In genomic region chr4:2257361-2258001, GRCh38 we compare ENCODE assay signal across 11 cellular contexts. TPM values are rescaled to one million over a fixed set of nuclear protein-coding genes. Genes with fewer than 3 reads are reported as not detected.
DNase-seq lines count a peak whose midpoint lies in the region; ATAC-seq and TF ChIP-seq lines count a peak whose summit lies in the region.
"Had no signal": no experiment of that assay in that cellular context is flagged by ENCODE, and none has a peak within 500 bp of the region (broad histone marks: within the 10 kb centered on the region; RNA-seq: fewer than 3 reads in every experiment).

No MANE protein-coding gene starts in this region.

- H3K9ac ChIP-seq in endodermal cell (ENCODE audit: extremely low read depth, low read length, poor library complexity, severe bottlenecking) = no peak overlapping the region

- H3K27ac ChIP-seq in endodermal cell (ENCODE audit: low read depth, low read length) (no peak overlapping the region), tibial artery (peak overlapping the region; percentile 95 to 96)
- H3K27ac ChIP-seq: A549 had no signal

- H3K9me3 ChIP-seq in endodermal cell (ENCODE audit: control insufficient read depth, low read length) (no peaks in the 10 kb centered on the region), mucosa of descending colon (no peaks in the 10 kb centered on the region), tibial artery (no peaks in the 10 kb centered on the region)
- H3K9me3 ChIP-seq: A549 had no signal

- ATAC-seq in mucosa of descending colon = no peak
- no peak for ATAC-seq in GM19328 (IDR thresholded peaks at IDR 0.05; ENCODE audit: unreplicated experiment)
- ATAC-seq in GM18511 (IDR thresholded peaks at IDR 0.05; ENCODE audit: unreplicated experiment) = no peak
- ATAC-seq: A549, left colon had no signal

- no peaks in the 10 kb centered on the region for H3K9me3 Mint-ChIP-seq in endodermal cell

- peaks cover 23% of the 10 kb centered on the region for H3K36me3 Mint-ChIP-seq in endodermal cell (ENCODE audit: low read depth)

- peak; percentile 2 for DNase-seq in activated CD4-positive, alpha-beta T cell treated with anti-CD3 and anti-CD28 coated beads for 48 hours
- DNase-seq in activated CD4-positive, alpha-beta T cell treated with anti-CD3 and anti-CD28 coated beads, Interleukin-2, amount 50 U/mL, for 1 hour = no peak
- DNase-seq in endodermal cell (peak; percentile 40), mucosa of descending colon (peak; percentile 1 to 29 (median 17)), tibial artery (peak; percentile 21 to 71), NCI-H510A (lab: John Stamatoyannopoulos, UW) (no peak)
- DNase-seq: NCI-H1048 had no signal

- WGBS in endodermal cell (ENCODE audit: insufficient coverage in 1 of 2, insufficient read length in 1 of 2), 2 experiments = 92 to 95% methylated on average over 8 to 14 of the region's 14 CpGs

- H3K4me3 Mint-ChIP-seq in endodermal cell = no peak overlapping the region

- peak overlapping the region; percentile 58 for H3K27ac Mint-ChIP-seq in endodermal cell

- peaks cover 31% of the 10 kb centered on the region for H3K36me3 ChIP-seq in endodermal cell (ENCODE audit: control insufficient read depth, insufficient read depth, low read length)
- peaks cover 5% of the 10 kb centered on the region for H3K36me3 ChIP-seq in mucosa of descending colon (ENCODE audit: low read depth)
- H3K36me3 ChIP-seq in tibial artery = peaks cover 13 to 32% (median 29%) of the 10 kb centered on the region in 3 donors

- H3K4me1 Mint-ChIP-seq in endodermal cell = no peaks in the 10 kb centered on the region

- H3K4me3 ChIP-seq in endodermal cell (ENCODE audit: low read length) = no peak overlapping the region
- no peak overlapping the region for H3K4me3 ChIP-seq in mucosa of descending colon
- H3K4me3 ChIP-seq in tibial artery = peak overlapping the region; percentile 8 to 43
- H3K4me3 ChIP-seq: A549 had no signal

- intact Hi-C loops in mucosa of descending colon (cut with DNase I, micrococcal nuclease) (no loop called here), tibial artery (cut with DNase I; ENCODE audit: low total_unique reads) (no loop called here)

- no peaks in the 10 kb centered on the region for H3K27me3 Mint-ChIP-seq in endodermal cell (ENCODE audit: insufficient read depth)

- TF ChIP-seq CTCF in endodermal cell (conservative IDR thresholded peaks at IDR 0.05) (no peak), mucosa of descending colon (IDR thresholded peaks at IDR 0.05) (no peak), tibial artery (IDR thresholded peaks at IDR 0.05) (no peak)

- H3K27me3 ChIP-seq in endodermal cell (ENCODE audit: control insufficient read depth, insufficient read depth, low read length, poor library complexity, severe bottlenecking) = no peaks in the 10 kb centered on the region
- H3K27me3 ChIP-seq in tibial artery = peaks cover 0 to 3% of the 10 kb centered on the region in 2 donors

- H3K4me1 ChIP-seq in endodermal cell (ENCODE audit: control insufficient read depth, insufficient read depth, low read length) (peaks cover 10% of the 10 kb centered on the region), mucosa of descending colon (ENCODE audit: low read depth) (peaks cover 21% of the 10 kb centered on the region), tibial artery (peaks cover 3 to 74% (median 66%) of the 10 kb centered on the region in 4 donors)

RNA-seq across cellular contexts. Expression of gene MXD4, which starts 4.4 kb away (rescaled TPM):
- total RNA-seq in endodermal cell (10 to 100 TPM; 46.0 to 78.8 TPM), mucosa of descending colon (10 to 100 TPM; 46.6 to 59.6 (median 52.6) TPM)
- 44.5 TPM for polyA plus RNA-seq in endodermal cell (2013, experiment 1 of 2)
- polyA plus RNA-seq in endodermal cell (2013, experiment 2 of 2) = 46.2 TPM

RNA-seq across cellular contexts. Expression of gene HAUS3, which starts 15.6 kb away (rescaled TPM):
- total RNA-seq in endodermal cell (10 to 100 TPM; 17.0 to 22.6 TPM), mucosa of descending colon (10 to 100 TPM in 2 of 3 donors, 1 to 10 TPM in 1; 9.9 to 13.7 (median 11.4) TPM)
- 17.3 TPM for polyA plus RNA-seq in endodermal cell (2013, experiment 1 of 2)
- 17.0 TPM for polyA plus RNA-seq in endodermal cell (2013, experiment 2 of 2)

RNA-seq across cellular contexts. Expression of gene POLN, which starts 15.6 kb away (rescaled TPM):
- total RNA-seq in endodermal cell = 1 to 10 TPM; 2.8 to 2.9 TPM
- 1.0 TPM for polyA plus RNA-seq in endodermal cell (2013, experiment 1 of 2)
- 0.70 TPM for polyA plus RNA-seq in endodermal cell (2013, experiment 2 of 2)
- total RNA-seq in mucosa of descending colon = 1 to 10 TPM; 1.4 to 4.6 (median 1.4) TPM

Comparison
In these comparisons a context has a peak if more than half of its experiments do, and no peak if none do; other contexts are left out.
1. DNase-seq: peak in activated CD4-positive, alpha-beta T cell treated with anti-CD3 and anti-CD28 coated beads for 48 hours (single experiment), endodermal cell (single experiment), mucosa of descending colon (3 of 3) and tibial artery (2 of 2); none in activated CD4-positive, alpha-beta T cell treated with anti-CD3 and anti-CD28 coated beads, Interleukin-2, amount 50 U/mL, for 1 hour (single experiment) and NCI-H510A (single experiment).
2. H3K4me3 ChIP-seq: peak in tibial artery (2 of 2); none in endodermal cell (single experiment) and mucosa of descending colon (single experiment).